ENCODE assay signal across 11 cellular contexts in genomic region chrX:46653482-46653881, GRCh38.
DNase-seq lines count a peak whose midpoint lies in the region; ATAC-seq and TF ChIP-seq lines count a peak whose summit lies in the region.
"Had no signal": no experiment of that assay in that cellular context is flagged by ENCODE, and none has a peak within 500 bp of the region (broad histone marks: within the 10 kb centered on the region; RNA-seq: fewer than 3 reads in every experiment).

No MANE protein-coding gene starts in this region.

- ATAC-seq in GM19438 (IDR thresholded peaks at IDR 0.05; ENCODE audit: low read depth, unreplicated experiment) (peak; percentile 36), SK-N-SH treated with all-trans-retinoic acid at 6 μM for 48 hours (peak; percentile 30; the same call in 1 of the 3 replicates), GM19395 (IDR thresholded peaks at IDR 0.05; ENCODE audit: unreplicated experiment) (no peak)
- ATAC-seq: effector memory CD8-positive, alpha-beta T cell had no signal

- intact Hi-C loops in uterus (cut with DNase I; ENCODE audit: low total_unique reads) = no loop called here

- no peaks in the 10 kb centered on the region for H3K9me3 ChIP-seq in uterus
- H3K9me3 ChIP-seq: tibial artery had no signal

- TF ChIP-seq POLR2A in uterus (IDR thresholded peaks at IDR 0.05) = no peak

- H3K27ac ChIP-seq in uterus = no peak overlapping the region
- H3K27ac ChIP-seq: RWPE1, tibial artery had no signal

- H3K36me3 ChIP-seq in kidney epithelial cell (ENCODE audit: control insufficient read depth, insufficient read depth, low read length) (no peaks in the 10 kb centered on the region), uterus (no peaks in the 10 kb centered on the region)
- H3K36me3 ChIP-seq: tibial artery had no signal

- H3K4me3 ChIP-seq in kidney epithelial cell (ENCODE audit: low read depth, low read length) = no peak overlapping the region
- H3K4me3 ChIP-seq in uterus = no peak overlapping the region
- H3K4me3 ChIP-seq: tibial artery had no signal

- H3K27me3 ChIP-seq in kidney epithelial cell (ENCODE audit: control insufficient read depth, insufficient read depth, low read length) = no peaks in the 10 kb centered on the region
- no peaks in the 10 kb centered on the region for H3K27me3 ChIP-seq in uterus
- H3K27me3 ChIP-seq: tibial artery had no signal

- peak; percentile 24 for TF ChIP-seq CTCF in kidney epithelial cell (IDR thresholded peaks at IDR 0.05; ENCODE audit: insufficient read depth, low read length, poor library complexity, severe bottlenecking)
- no peak for TF ChIP-seq CTCF in uterus (IDR thresholded peaks at IDR 0.05)

- peak; percentile 35 for DNase-seq in DMS53 (lab: John Stamatoyannopoulos, UW)
- no peak for DNase-seq in DMS53 treated with DMSO at 0.1 percent for 48 hours (lab: John Stamatoyannopoulos, UW; ENCODE audit: unreplicated experiment)
- DNase-seq in kidney epithelial cell (ENCODE audit: low read depth) = no peak
- no peak for DNase-seq in uterus
- DNase-seq in activated effector memory CD4-positive, alpha-beta T cell treated with anti-CD3 and anti-CD28 coated beads, Interleukin-2, amount 50 U/mL, for 16 hours = no peak
- DNase-seq: effector memory CD8-positive, alpha-beta T cell; tibial artery had no signal

- H3K4me1 ChIP-seq in uterus = no peaks in the 10 kb centered on the region
- H3K4me1 ChIP-seq: tibial artery had no signal

TF ChIP-seq in SK-N-SH treated with all-trans-retinoic acid at 6 μM for 48 hours, 23 proteins besides CTCF, POLR2A, EP300 and RAD21:
- TF ChIP-seq OSR1 (CRISPR knock-in tag; IDR thresholded peaks at IDR 0.05) = no peak
- no peak for TF ChIP-seq ZFP3 (CRISPR knock-in tag; IDR thresholded peaks at IDR 0.05)
- no peak for TF ChIP-seq PPARA (CRISPR knock-in tag; IDR thresholded peaks at IDR 0.05; ENCODE audit: borderline replicate concordance)
- TF ChIP-seq ZNF70 (CRISPR knock-in tag; IDR thresholded peaks at IDR 0.05) = no peak
- no peak for TF ChIP-seq GLIS3 (CRISPR knock-in tag; IDR thresholded peaks at IDR 0.05)
- no peak for TF ChIP-seq ESRRG (CRISPR knock-in tag; IDR thresholded peaks at IDR 0.05)
- TF ChIP-seq ZC3H10 (CRISPR knock-in tag; IDR thresholded peaks at IDR 0.05) = no peak
- no peak for TF ChIP-seq TOX (CRISPR knock-in tag; IDR thresholded peaks at IDR 0.05; ENCODE audit: borderline replicate concordance)
- no peak for TF ChIP-seq PATZ1 (CRISPR knock-in tag; IDR thresholded peaks at IDR 0.05; ENCODE audit: borderline replicate concordance)
- TF ChIP-seq BACH2 (CRISPR knock-in tag; IDR thresholded peaks at IDR 0.05; ENCODE audit: borderline replicate concordance) = no peak
